29 cellular contexts compared by ENCODE assay signal in genomic region chr20:11032611-11033010, GRCh38.
"Had no signal": no experiment of that assay in that cellular context is flagged by ENCODE, and none has a peak within 500 bp of the region (broad histone marks: within the 10 kb centered on the region; RNA-seq: fewer than 3 reads in every experiment).

No MANE protein-coding gene starts in this region.

- H3K4me2 ChIP-seq: neural progenitor cell, smooth muscle cell had no signal

- ATAC-seq: heart right ventricle; left cardiac atrium; left lung; naive thymus-derived CD4-positive, alpha-beta T cell; sciatic nerve had no signal

- H3K36me3 ChIP-seq: esophagus muscularis mucosa, heart right ventricle, left lung, neural progenitor cell, stomach, thyroid gland had no signal

- H3K27ac Mint-ChIP-seq: naive thymus-derived CD4-positive, alpha-beta T cell; nephron; neural progenitor cell; progenitor cell of endocrine pancreas; type B pancreatic cell had no signal

- H3K4me1 ChIP-seq: esophagus muscularis mucosa, heart right ventricle, left lung, neural progenitor cell, parathyroid adenoma, stomach, thyroid gland had no signal

- H3K27me3 Mint-ChIP-seq: naive thymus-derived CD4-positive, alpha-beta T cell had no signal

- DNase-seq: dorsolateral prefrontal cortex; effector CD4-positive, alpha-beta T cell; foreskin melanocyte; glutamatergic neuron; heart right ventricle; hippocampal formation; left cardiac atrium; left lung; mesenchymal stem cell; midbrain; naive thymus-derived CD4-positive, alpha-beta T cell; stimulated activated CD4-positive, alpha-beta T cell treated with anti-CD3 and anti-CD28 coated beads, Interleukin-12 subunit alpha, Interleukin-12 subunit beta, amount 100 ng/mL, for 4 hours; stimulated activated CD4-positive, alpha-beta T cell treated with anti-CD3 and anti-CD28 coated beads, Interleukin-1b, Interleukin-23, amount 100 ng/mL, for 48 hours; stimulated activated CD4-positive, alpha-beta T cell treated with anti-CD3 and anti-CD28 coated beads, Interleukin-4, amount 100 ng/mL, for 1 hour; stimulated activated CD8-positive, alpha-beta memory T cell treated with anti-CD3 and anti-CD28 coated beads, Interleukin-4, amount 100 ng/mL, for 48 hours; stimulated activated naive CD4-positive, alpha-beta T cell treated with Interleukin-2 at 50 U/mL for 16 hours; stomach; thyroid gland had no signal

- FAIRE-seq: colon, islet of Langerhans had no signal

- H3K27ac ChIP-seq: dorsolateral prefrontal cortex, epithelial cell of prostate, esophagus muscularis mucosa, heart right ventricle, left lung, neural progenitor cell, parathyroid adenoma, stomach, thyroid gland had no signal

- H3K4me3 Mint-ChIP-seq: naive thymus-derived CD4-positive, alpha-beta T cell; nephron; neural progenitor cell; type B pancreatic cell had no signal

- H3K79me2 ChIP-seq: parathyroid adenoma had no signal

- H3K36me3 Mint-ChIP-seq: neural progenitor cell, type B pancreatic cell had no signal

- H3K4me1 Mint-ChIP-seq: naive thymus-derived CD4-positive, alpha-beta T cell; nephron; neural progenitor cell had no signal

- H3K27me3 ChIP-seq: esophagus muscularis mucosa, heart right ventricle, left lung, neural progenitor cell, stomach, thyroid gland had no signal

- H3K4me3 ChIP-seq: dorsolateral prefrontal cortex, esophagus muscularis mucosa, heart right ventricle, left lung, neural progenitor cell, smooth muscle cell, stomach, thyroid gland had no signal

- H2AFZ ChIP-seq: neural progenitor cell, parathyroid adenoma had no signal
